In the genomic region with DNA sequence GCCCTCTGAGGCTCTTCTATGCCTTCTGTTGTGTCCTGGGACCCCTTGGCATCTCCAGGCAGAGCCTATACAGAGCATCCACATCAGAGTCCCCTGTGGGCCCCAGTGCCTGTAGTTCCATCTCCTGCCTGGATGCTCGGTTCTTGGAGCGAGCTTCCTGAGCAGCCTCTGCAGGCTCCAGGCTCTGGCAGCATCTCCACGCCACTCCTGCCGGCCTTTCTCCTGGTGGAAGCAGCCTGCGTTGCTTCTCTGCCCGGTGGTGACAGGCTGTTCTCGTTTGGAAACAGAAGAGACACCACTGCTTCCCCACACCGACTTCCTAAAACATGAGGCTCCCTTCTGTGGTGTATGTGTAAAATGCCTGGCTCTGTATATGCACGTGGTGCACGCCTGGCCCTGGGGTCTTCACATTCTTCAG, we compare ENCODE assay signal across 12 cellular contexts. TPM values are rescaled to one million over a fixed set of nuclear protein-coding genes. Genes with fewer than 3 reads are reported as not detected.
DNase-seq lines count a peak whose midpoint lies in the region; ATAC-seq and TF ChIP-seq lines count a peak whose summit lies in the region.
"Had no signal": no experiment of that assay in that cellular context is flagged by ENCODE, and none has a peak within 500 bp of the region (broad histone marks: within the 10 kb centered on the region; RNA-seq: fewer than 3 reads in every experiment).

No MANE protein-coding gene starts in this region.

- no peak overlapping the region for H3K4me3 Mint-ChIP-seq in activated CD8-positive, alpha-beta T cell treated with anti-CD3 and anti-CD28 coated beads for 36 hours
- no peak overlapping the region for H3K4me3 Mint-ChIP-seq in activated CD8-positive, alpha-beta T cell treated with anti-CD3 and anti-CD28 coated beads, Interleukin-2, amount 10 ng/mL, durations not matched to agents 7 days and 5 days
- peak overlapping the region in 1 of 3 donors; percentile 29 for H3K4me3 Mint-ChIP-seq in T-cell
- H3K4me3 Mint-ChIP-seq in stimulated activated effector memory CD8-positive, alpha-beta T cell treated with anti-CD3 and anti-CD28 coated beads, Interleukin-12 subunit alpha, Interleukin-12 subunit beta, amount 100 ng/mL, for 72 hours = no peak overlapping the region
- H3K4me3 Mint-ChIP-seq in osteocyte (ENCODE audit: unreplicated experiment) = no peak overlapping the region
- H3K4me3 Mint-ChIP-seq: T-helper 1 cell treated with Interleukin-12 subunit alpha and Interleukin-12 subunit beta and Interleukin-4 antibody, amounts not matched to agents 30 μg/mL and 1 μg/mL, for 36 hours had no signal

- peaks cover 15% of the 10 kb centered on the region for H3K9me3 Mint-ChIP-seq in activated CD8-positive, alpha-beta T cell treated with anti-CD3 and anti-CD28 coated beads for 36 hours
- peaks cover 12% of the 10 kb centered on the region for H3K9me3 Mint-ChIP-seq in activated CD8-positive, alpha-beta T cell treated with anti-CD3 and anti-CD28 coated beads, Interleukin-2, amount 10 ng/mL, durations not matched to agents 7 days and 5 days (ENCODE audit: insufficient read depth)
- H3K9me3 Mint-ChIP-seq in T-cell (peaks cover 6 to 14% (median 10%) of the 10 kb centered on the region in 3 donors), osteocyte (ENCODE audit: unreplicated experiment) (peaks cover 11% of the 10 kb centered on the region)
- peaks cover 8% of the 10 kb centered on the region for H3K9me3 Mint-ChIP-seq in stimulated activated effector memory CD8-positive, alpha-beta T cell treated with anti-CD3 and anti-CD28 coated beads, Interleukin-12 subunit alpha, Interleukin-12 subunit beta, amount 100 ng/mL, for 72 hours

- POLR2A ChIA-PET in activated CD8-positive, alpha-beta T cell treated with anti-CD3 and anti-CD28 coated beads for 36 hours (lab: Charles Lee) = interaction anchor here (0.5 to 0.9 kb wide), 2 partner anchors 17 to 51 kb away, joined by 3 read pairs; no protein-coding TSS in a partner anchor
- POLR2A ChIA-PET in activated CD8-positive, alpha-beta T cell treated with anti-CD3 and anti-CD28 coated beads, Interleukin-2, amount 10 ng/mL, durations not matched to agents 7 days and 5 days (lab: Charles Lee) = interaction anchor here (0.8 kb wide), 1 partner anchor 10 kb away, joined by 3 read pairs; no protein-coding TSS in a partner anchor
- POLR2A ChIA-PET in T-cell (lab: Charles Lee) = interaction anchor here in 1 of 2 donors (0.6 kb wide), 1 partner anchor 28 kb away, joined by 3 read pairs; no protein-coding TSS in a partner anchor

- no peak for TF ChIP-seq CTCF in activated CD8-positive, alpha-beta T cell treated with anti-CD3 and anti-CD28 coated beads for 36 hours (IDR thresholded peaks at IDR 0.05)
- TF ChIP-seq CTCF in psoas muscle (IDR thresholded peaks at IDR 0.05) (no peak), omental fat pad (IDR thresholded peaks at IDR 0.05) (no peak), osteocyte (IDR thresholded peaks at IDR 0.05) (no peak)

- peaks cover 39% of the 10 kb centered on the region for H3K36me3 Mint-ChIP-seq in activated CD8-positive, alpha-beta T cell treated with anti-CD3 and anti-CD28 coated beads for 36 hours (ENCODE audit: low read depth)
- peaks cover 25% of the 10 kb centered on the region for H3K36me3 Mint-ChIP-seq in activated CD8-positive, alpha-beta T cell treated with anti-CD3 and anti-CD28 coated beads, Interleukin-2, amount 10 ng/mL, durations not matched to agents 7 days and 5 days (ENCODE audit: low read depth)
- H3K36me3 Mint-ChIP-seq in T-cell (peaks cover 36% of the 10 kb centered on the region), osteocyte (ENCODE audit: unreplicated experiment) (peaks cover 10% of the 10 kb centered on the region)
- H3K36me3 Mint-ChIP-seq in stimulated activated effector memory CD8-positive, alpha-beta T cell treated with anti-CD3 and anti-CD28 coated beads, Interleukin-12 subunit alpha, Interleukin-12 subunit beta, amount 100 ng/mL, for 72 hours = peaks cover 5% of the 10 kb centered on the region

- no peak overlapping the region for H3K4me3 ChIP-seq in psoas muscle

- peaks cover 53% of the 10 kb centered on the region for H3K4me1 Mint-ChIP-seq in activated CD8-positive, alpha-beta T cell treated with anti-CD3 and anti-CD28 coated beads for 36 hours (ENCODE audit: low read depth)
- peaks cover 12% of the 10 kb centered on the region for H3K4me1 Mint-ChIP-seq in activated CD8-positive, alpha-beta T cell treated with anti-CD3 and anti-CD28 coated beads, Interleukin-2, amount 10 ng/mL, durations not matched to agents 7 days and 5 days (ENCODE audit: low read depth)
- peaks cover 56 to 86% (median 74%) of the 10 kb centered on the region in 3 donors for H3K4me1 Mint-ChIP-seq in T-cell
- H3K4me1 Mint-ChIP-seq in stimulated activated effector memory CD8-positive, alpha-beta T cell treated with anti-CD3 and anti-CD28 coated beads, Interleukin-12 subunit alpha, Interleukin-12 subunit beta, amount 100 ng/mL, for 72 hours = peaks cover 75% of the 10 kb centered on the region
- H3K4me1 Mint-ChIP-seq in osteocyte (ENCODE audit: unreplicated experiment) = peaks cover 48% of the 10 kb centered on the region

- H3K27ac ChIP-seq in psoas muscle = no peak overlapping the region

- CTCF ChIA-PET in activated CD8-positive, alpha-beta T cell treated with anti-CD3 and anti-CD28 coated beads for 36 hours (lab: Charles Lee) = interaction anchor here (1.1 kb wide), 1 partner anchor 49 kb away, joined by 3 read pairs; no protein-coding TSS in a partner anchor
- CTCF ChIA-PET in activated CD8-positive, alpha-beta T cell treated with anti-CD3 and anti-CD28 coated beads, Interleukin-2, amount 10 ng/mL, durations not matched to agents 7 days and 5 days (lab: Charles Lee) = no interaction called here
- CTCF ChIA-PET in T-cell (lab: Charles Lee) = no interaction called here

- WGBS in psoas muscle, 3 donors = 54 to 60% (median 55%) methylated on average over 10 of the region's 10 CpGs

- no peak for ATAC-seq in activated CD8-positive, alpha-beta T cell treated with anti-CD3 and anti-CD28 coated beads for 36 hours
- no peak for ATAC-seq in activated CD8-positive, alpha-beta T cell treated with anti-CD3 and anti-CD28 coated beads, Interleukin-2, amount 10 ng/mL, durations not matched to agents 7 days and 5 days
- ATAC-seq in T-cell (replicated peaks in 1 of 4) (no peak), psoas muscle (no peak), omental fat pad (ENCODE audit: low FRiP score) (no peak)
- no peak for ATAC-seq in stimulated activated effector memory CD8-positive, alpha-beta T cell treated with anti-CD3 and anti-CD28 coated beads, Interleukin-12 subunit alpha, Interleukin-12 subunit beta, amount 100 ng/mL, for 72 hours

- H3K9me3 ChIP-seq in psoas muscle = no peaks in the 10 kb centered on the region

- intact Hi-C loops in activated CD8-positive, alpha-beta T cell treated with anti-CD3 and anti-CD28 coated beads for 36 hours (cut with micrococcal nuclease) = no loop called here
- intact Hi-C loops in psoas muscle (cut with DNase I) = no loop called here

- H3K4me1 ChIP-seq in psoas muscle = peaks cover 21% of the 10 kb centered on the region

- no peak for DNase-seq in activated CD8-positive, alpha-beta T cell treated with anti-CD3 and anti-CD28 coated beads for 36 hours
- DNase-seq in activated CD8-positive, alpha-beta T cell treated with anti-CD3 and anti-CD28 coated beads, Interleukin-2, amount 10 ng/mL, durations not matched to agents 7 days and 5 days = no peak
- DNase-seq in T-cell (no peak), glomerular visceral epithelial cell (ENCODE audit: extremely low spot score) (peak; percentile 47), psoas muscle (no peak), omental fat pad (ENCODE audit: low spot score) (no peak), osteocyte (ENCODE audit: extremely low spot score, unreplicated experiment) (no peak)
- no peak for DNase-seq in stimulated activated effector memory CD8-positive, alpha-beta T cell treated with anti-CD3 and anti-CD28 coated beads, Interleukin-12 subunit alpha, Interleukin-12 subunit beta, amount 100 ng/mL, for 72 hours (ENCODE audit: low spot score in 2 of 2)
- DNase-seq: NCI-H1092, NCI-H82, occipital lobe had no signal

- no peaks in the 10 kb centered on the region for H3K27me3 Mint-ChIP-seq in activated CD8-positive, alpha-beta T cell treated with anti-CD3 and anti-CD28 coated beads for 36 hours
- no peaks in the 10 kb centered on the region for H3K27me3 Mint-ChIP-seq in activated CD8-positive, alpha-beta T cell treated with anti-CD3 and anti-CD28 coated beads, Interleukin-2, amount 10 ng/mL, durations not matched to agents 7 days and 5 days (ENCODE audit: low read depth)
- H3K27me3 Mint-ChIP-seq in T-cell (no peaks in the 10 kb centered on the region), osteocyte (ENCODE audit: unreplicated experiment) (no peaks in the 10 kb centered on the region)

- H3K36me3 ChIP-seq in psoas muscle (ENCODE audit: insufficient read depth in 1 of 2, low read depth in 1 of 2) = no peaks in the 10 kb centered on the region

- peak overlapping the region; percentile 16 for H3K27ac Mint-ChIP-seq in activated CD8-positive, alpha-beta T cell treated with anti-CD3 and anti-CD28 coated beads for 36 hours
- H3K27ac Mint-ChIP-seq in activated CD8-positive, alpha-beta T cell treated with anti-CD3 and anti-CD28 coated beads, Interleukin-2, amount 10 ng/mL, durations not matched to agents 7 days and 5 days = no peak overlapping the region
- H3K27ac Mint-ChIP-seq in T-cell (peak overlapping the region; percentile 82 to 83), osteocyte (ENCODE audit: unreplicated experiment) (no peak overlapping the region)
- peak overlapping the region; percentile 74 for H3K27ac Mint-ChIP-seq in stimulated activated effector memory CD8-positive, alpha-beta T cell treated with anti-CD3 and anti-CD28 coated beads, Interleukin-12 subunit alpha, Interleukin-12 subunit beta, amount 100 ng/mL, for 72 hours
- H3K27ac Mint-ChIP-seq: T-helper 1 cell treated with Interleukin-12 subunit alpha and Interleukin-12 subunit beta and Interleukin-4 antibody, amounts not matched to agents 30 μg/mL and 1 μg/mL, for 36 hours had no signal

- peaks cover 0 to 35% (median 5%) of the 10 kb centered on the region in 3 donors for H3K27me3 ChIP-seq in psoas muscle (ENCODE audit: insufficient read depth in 3 of 3, low read length in 2 of 3)

RNA-seq across cellular contexts. Expression of gene BCR, which starts 52.8 kb away (rescaled TPM):
- total RNA-seq in activated CD8-positive, alpha-beta T cell treated with anti-CD3 and anti-CD28 coated beads for 36 hours = 10 to 100 TPM; 30.4 to 32.0 TPM
- 10 to 100 TPM; 31.1 to 31.9 TPM for total RNA-seq in activated CD8-positive, alpha-beta T cell treated with anti-CD3 and anti-CD28 coated beads, Interleukin-2, amount 10 ng/mL, durations not matched to agents 7 days and 5 days
- 100 to 1,000 TPM in 1 of 5 donors, 10 to 100 TPM in 4; 74.6 to 103 (median 85.5) TPM for total RNA-seq in T-cell
- total RNA-seq in psoas muscle = 1 to 10 TPM; 6.5 to 7.7 (median 7.0) TPM
- 1 to 10 TPM; 2.7 to 4.7 (median 4.0) TPM for polyA plus RNA-seq in psoas muscle
- total RNA-seq in omental fat pad = 100 to 1,000 TPM in 1 of 4 donors, 10 to 100 TPM in 3; 34.8 to 128 (median 51.4) TPM
- 35.3 and 45.1 TPM in 2 replicates for total RNA-seq in osteocyte

Comparison
In these comparisons a context has a peak if more than half of its experiments do, and no peak if none do; other contexts are left out.
1. H3K27ac Mint-ChIP-seq: peak in activated CD8-positive, alpha-beta T cell treated with anti-CD3 and anti-CD28 coated beads for 36 hours (single experiment), T-cell (2 of 2) and stimulated activated effector memory CD8-positive, alpha-beta T cell treated with anti-CD3 and anti-CD28 coated beads, Interleukin-12 subunit alpha, Interleukin-12 subunit beta, amount 100 ng/mL, for 72 hours (single experiment); none in activated CD8-positive, alpha-beta T cell treated with anti-CD3 and anti-CD28 coated beads, Interleukin-2, amount 10 ng/mL, durations not matched to agents 7 days and 5 days (single experiment) and osteocyte (single experiment).